In genomic region chr2:241689306-241689705, GRCh38 we compare ENCODE assay signal across 11 cellular contexts. TPM values are rescaled to one million over a fixed set of nuclear protein-coding genes. Genes with fewer than 3 reads are reported as not detected.
A peak's percentile ranks its signal among the peaks of the same experiment; 100 is the strongest.
DNase-seq lines count a peak whose midpoint lies in the region; ATAC-seq and TF ChIP-seq lines count a peak whose summit lies in the region.
"Had no signal": no experiment of that assay in that cellular context is flagged by ENCODE, and none has a peak within 500 bp of the region (broad histone marks: within the 10 kb centered on the region; RNA-seq: fewer than 3 reads in every experiment).

No MANE protein-coding gene starts in this region.

- peaks cover 29% of the 10 kb centered on the region for H3K36me3 Mint-ChIP-seq in activated CD8-positive, alpha-beta T cell treated with anti-CD3 and anti-CD28 coated beads, Interleukin-2, amount 10 ng/mL, durations not matched to agents 7 days and 5 days (ENCODE audit: low read depth)
- no peaks in the 10 kb centered on the region for H3K36me3 Mint-ChIP-seq in endothelial cell (ENCODE audit: low read depth, unreplicated experiment)

- peaks cover 32% of the 10 kb centered on the region for H3K4me1 Mint-ChIP-seq in activated CD8-positive, alpha-beta T cell treated with anti-CD3 and anti-CD28 coated beads, Interleukin-2, amount 10 ng/mL, durations not matched to agents 7 days and 5 days (ENCODE audit: low read depth)
- peaks cover 14% of the 10 kb centered on the region for H3K4me1 Mint-ChIP-seq in endothelial cell (ENCODE audit: unreplicated experiment)

- no peaks in the 10 kb centered on the region for H3K9me3 Mint-ChIP-seq in activated CD8-positive, alpha-beta T cell treated with anti-CD3 and anti-CD28 coated beads, Interleukin-2, amount 10 ng/mL, durations not matched to agents 7 days and 5 days (ENCODE audit: insufficient read depth)
- H3K9me3 Mint-ChIP-seq in endothelial cell (ENCODE audit: unreplicated experiment), result no peaks in the 10 kb centered on the region

- H3K4me3 ChIP-seq in BLaER1 treated with 17β-estradiol and CSF1 and Interleukin-3, amounts not matched to agents 10 nM and 100 nM, result no peak overlapping the region
- H3K4me3 ChIP-seq: SK-N-MC, uterus had no signal

- DNase-seq in COLO668 (lab: John Stamatoyannopoulos, UW; ENCODE audit: unreplicated experiment) (peak; percentile 32), endothelial cell (ENCODE audit: low spot score) (no peak), putamen (ENCODE audit: low spot score) (no peak), dermis blood vessel endothelial cell (no peak)
- DNase-seq in activated CD8-positive, alpha-beta T cell treated with anti-CD3 and anti-CD28 coated beads, Interleukin-2, amount 10 ng/mL, durations not matched to agents 7 days and 5 days, result no peak
- DNase-seq: NCI-H2171 treated with DMSO at 0.1 percent for 48 hours, uterus had no signal

- H3K27ac ChIP-seq in BLaER1 treated with 17β-estradiol and CSF1 and Interleukin-3, amounts not matched to agents 10 nM and 100 nM, result no peak overlapping the region
- H3K27ac ChIP-seq: SK-N-MC, uterus had no signal

- peaks cover 0 to 12% (median 0%) of the 10 kb centered on the region in 11 experiments; a peak in 3 of 22 replicates for H4K20me1 ChIP-seq in BLaER1 treated with 17β-estradiol and CSF1 and Interleukin-3, amounts not matched to agents 10 nM and 100 nM

- H3K27ac Mint-ChIP-seq in activated CD8-positive, alpha-beta T cell treated with anti-CD3 and anti-CD28 coated beads, Interleukin-2, amount 10 ng/mL, durations not matched to agents 7 days and 5 days, result peak overlapping the region; percentile 55
- no peak overlapping the region for H3K27ac Mint-ChIP-seq in endothelial cell (ENCODE audit: unreplicated experiment)

- no peak for TF ChIP-seq CTCF in endothelial cell (IDR thresholded peaks at IDR 0.05; ENCODE audit: unreplicated experiment)

- peak overlapping the region; percentile 7 to 99 (median 91); a peak in 19 of 22 replicates for H3K4me2 ChIP-seq in BLaER1 treated with 17β-estradiol and CSF1 and Interleukin-3, amounts not matched to agents 10 nM and 100 nM

- H3K27me3 Mint-ChIP-seq in activated CD8-positive, alpha-beta T cell treated with anti-CD3 and anti-CD28 coated beads, Interleukin-2, amount 10 ng/mL, durations not matched to agents 7 days and 5 days (ENCODE audit: low read depth), result no peaks in the 10 kb centered on the region
- peaks cover 4% of the 10 kb centered on the region for H3K27me3 Mint-ChIP-seq in endothelial cell (ENCODE audit: unreplicated experiment)

- H3K4me1 ChIP-seq in BLaER1 treated with 17β-estradiol and CSF1 and Interleukin-3, amounts not matched to agents 10 nM and 100 nM, result peaks cover 28 to 50% (median 33%) of the 10 kb centered on the region in 10 experiments

- H3K9me3 ChIP-seq in BLaER1 treated with 17β-estradiol and CSF1 and Interleukin-3, amounts not matched to agents 10 nM and 100 nM (replicated peaks in 1 of 11), result no peaks in the 10 kb centered on the region
- H3K9me3 ChIP-seq: uterus had no signal

- H3K27me3 ChIP-seq in BLaER1 treated with 17β-estradiol and CSF1 and Interleukin-3, amounts not matched to agents 10 nM and 100 nM, result no peaks in the 10 kb centered on the region
- H3K27me3 ChIP-seq: uterus had no signal

- H3K4me3 Mint-ChIP-seq in activated CD8-positive, alpha-beta T cell treated with anti-CD3 and anti-CD28 coated beads, Interleukin-2, amount 10 ng/mL, durations not matched to agents 7 days and 5 days, result no peak overlapping the region
- H3K4me3 Mint-ChIP-seq in endothelial cell (ENCODE audit: unreplicated experiment), result peak overlapping the region; percentile 47

- peaks cover 39 to 68% (median 64%) of the 10 kb centered on the region in 11 experiments for H3K36me3 ChIP-seq in BLaER1 treated with 17β-estradiol and CSF1 and Interleukin-3, amounts not matched to agents 10 nM and 100 nM
- H3K36me3 ChIP-seq: uterus had no signal

- POLR2A ChIA-PET in activated CD8-positive, alpha-beta T cell treated with anti-CD3 and anti-CD28 coated beads, Interleukin-2, amount 10 ng/mL, durations not matched to agents 7 days and 5 days (lab: Charles Lee), result interaction anchor here (3.4 kb wide), 1 partner anchor 13 kb away, joined by 31 read pairs; the partner anchor contains the start of gene ING5

- ATAC-seq in activated CD8-positive, alpha-beta T cell treated with anti-CD3 and anti-CD28 coated beads, Interleukin-2, amount 10 ng/mL, durations not matched to agents 7 days and 5 days, result no peak
- no peak for ATAC-seq in GM19452 (IDR thresholded peaks at IDR 0.05; ENCODE audit: unreplicated experiment)
- ATAC-seq: esophagus mucosa had no signal

- CTCF ChIA-PET in activated CD8-positive, alpha-beta T cell treated with anti-CD3 and anti-CD28 coated beads, Interleukin-2, amount 10 ng/mL, durations not matched to agents 7 days and 5 days (lab: Charles Lee), result interaction anchor here (2.4 kb wide), 1 partner anchor 12 kb away, joined by 22 read pairs; the partner anchor contains the start of gene ING5

- H3K9ac ChIP-seq in BLaER1 treated with 17β-estradiol and CSF1 and Interleukin-3, amounts not matched to agents 10 nM and 100 nM, result peak overlapping the region in 7 of 11 experiments; percentile 4 to 95 (median 31); a peak in 11 of 22 replicates

RNA-seq across cellular contexts. Expression of gene DTYMK, which starts 2.7 kb away (rescaled TPM):
- 100 to 1,000 TPM; 101 to 103 TPM for total RNA-seq in activated CD8-positive, alpha-beta T cell treated with anti-CD3 and anti-CD28 coated beads, Interleukin-2, amount 10 ng/mL, durations not matched to agents 7 days and 5 days
- total RNA-seq in endothelial cell (ENCODE audit: unreplicated experiment) (42.3 TPM), dermis blood vessel endothelial cell (36.2 and 68.2 TPM in 2 replicates)

RNA-seq across cellular contexts. Expression of gene ING5, which starts 12.5 kb away (rescaled TPM):
- total RNA-seq in activated CD8-positive, alpha-beta T cell treated with anti-CD3 and anti-CD28 coated beads, Interleukin-2, amount 10 ng/mL, durations not matched to agents 7 days and 5 days, result 10 to 100 TPM; 36.7 to 38.5 TPM
- total RNA-seq in endothelial cell (ENCODE audit: unreplicated experiment) (19.9 TPM), dermis blood vessel endothelial cell (23.7 and 24.8 TPM in 2 replicates)

RNA-seq across cellular contexts. Expression of gene D2HGDH, which starts 45.1 kb away (rescaled TPM):
- 10 to 100 TPM; 26.3 to 28.0 TPM for total RNA-seq in activated CD8-positive, alpha-beta T cell treated with anti-CD3 and anti-CD28 coated beads, Interleukin-2, amount 10 ng/mL, durations not matched to agents 7 days and 5 days
- 11.4 TPM for total RNA-seq in endothelial cell (ENCODE audit: unreplicated experiment)
- 12.5 and 19.4 TPM in 2 replicates for total RNA-seq in dermis blood vessel endothelial cell

RNA-seq across cellular contexts. Expression of gene ATG4B, which starts 51.8 kb away (rescaled TPM):
- 10 to 100 TPM; 81.2 to 94.6 TPM for total RNA-seq in activated CD8-positive, alpha-beta T cell treated with anti-CD3 and anti-CD28 coated beads, Interleukin-2, amount 10 ng/mL, durations not matched to agents 7 days and 5 days
- total RNA-seq in endothelial cell (ENCODE audit: unreplicated experiment) (124 TPM), dermis blood vessel endothelial cell (66.4 and 88.5 TPM in 2 replicates)

RNA-seq across cellular contexts. Expression of gene THAP4, which starts 52.3 kb away (rescaled TPM):
- total RNA-seq in activated CD8-positive, alpha-beta T cell treated with anti-CD3 and anti-CD28 coated beads, Interleukin-2, amount 10 ng/mL, durations not matched to agents 7 days and 5 days, result 10 to 100 TPM; 32.3 to 37.4 TPM
- total RNA-seq in endothelial cell (ENCODE audit: unreplicated experiment) (42.5 TPM), dermis blood vessel endothelial cell (37.8 and 46.6 TPM in 2 replicates)
